ENCODE assay signal across 9 cellular contexts in genomic region chr11:130212431-130212961, GRCh38. TPM values are rescaled to one million over a fixed set of nuclear protein-coding genes. Genes with fewer than 3 reads are reported as not detected.
DNase-seq lines count a peak whose midpoint lies in the region; ATAC-seq and TF ChIP-seq lines count a peak whose summit lies in the region.
"Had no signal": no experiment of that assay in that cellular context is flagged by ENCODE, and none has a peak within 500 bp of the region (broad histone marks: within the 10 kb centered on the region; RNA-seq: fewer than 3 reads in every experiment).

No MANE protein-coding gene starts in this region.

- TF ChIP-seq CTCF in colonic mucosa (IDR thresholded peaks at IDR 0.05) (no peak), osteoblast (IDR thresholded peaks at IDR 0.05; ENCODE audit: extremely low read depth, low read depth, low read length) (no peak)

- no peaks in the 10 kb centered on the region for H3K79me2 ChIP-seq in osteoblast (ENCODE audit: insufficient read depth, low read length)

- peaks cover 4% of the 10 kb centered on the region for H3K36me3 ChIP-seq in colonic mucosa
- no peaks in the 10 kb centered on the region for H3K36me3 ChIP-seq in osteoblast (ENCODE audit: insufficient read depth, low read length)
- H3K36me3 ChIP-seq: ascending aorta had no signal

- H3K4me2 ChIP-seq in osteoblast (ENCODE audit: insufficient read depth, low read length) = no peak overlapping the region

- intact Hi-C loops in colonic mucosa (cut with DNase I) = loop anchor here (5.0 to 10.0 kb wide), 2 partner anchors 215 to 702 kb away; partner anchors contain the start of genes ADAMTS8 and SNX19

- H3K9ac ChIP-seq in colonic mucosa (ENCODE audit: low read depth in 2 of 2, low read length in 2 of 2) = no peak overlapping the region

- H3K27me3 ChIP-seq in colonic mucosa = no peaks in the 10 kb centered on the region
- peaks cover 61% of the 10 kb centered on the region for H3K27me3 ChIP-seq in osteoblast (ENCODE audit: insufficient read depth, low read length)
- H3K27me3 ChIP-seq: ascending aorta had no signal

- H3K27ac ChIP-seq in colonic mucosa = no peak overlapping the region
- no peak overlapping the region for H3K27ac ChIP-seq in osteoblast (ENCODE audit: low read depth, low read length)
- H3K27ac ChIP-seq: ascending aorta had no signal

- H3K9me3 ChIP-seq in colonic mucosa (no peaks in the 10 kb centered on the region), osteoblast (ENCODE audit: low read depth, low read length) (no peaks in the 10 kb centered on the region)
- H3K9me3 ChIP-seq: ascending aorta had no signal

- ATAC-seq in HG03354 (IDR thresholded peaks at IDR 0.05; ENCODE audit: poor library complexity, severe bottlenecking, unreplicated experiment) (peak; percentile 10), HG03196 (IDR thresholded peaks at IDR 0.05; ENCODE audit: unreplicated experiment) (no peak)

- no peak overlapping the region for H2AFZ ChIP-seq in osteoblast (ENCODE audit: low read length)

- H3K4me1 ChIP-seq in colonic mucosa (no peaks in the 10 kb centered on the region), osteoblast (ENCODE audit: insufficient read depth, low read length) (no peaks in the 10 kb centered on the region)
- H3K4me1 ChIP-seq: ascending aorta had no signal

- H4K20me1 ChIP-seq in osteoblast (ENCODE audit: insufficient read depth, low read length) = no peaks in the 10 kb centered on the region

- H3K4me3 ChIP-seq in colonic mucosa (no peak overlapping the region), osteoblast (ENCODE audit: insufficient read depth, low read length) (no peak overlapping the region)
- H3K4me3 ChIP-seq: ascending aorta had no signal

- peak; percentile 5 for DNase-seq in GM03348 (ENCODE audit: low spot score)
- DNase-seq in colonic mucosa = peak; percentile 22
- peak; percentile 14 for DNase-seq in osteoblast (ENCODE audit: insufficient read length, low spot score, missing footprints)
- no peak for DNase-seq in GOT3 (lab: John Stamatoyannopoulos, UW)
- DNase-seq in OCI-M2 (lab: John Stamatoyannopoulos, UW; ENCODE audit: unreplicated experiment) = no peak
- DNase-seq in Ammon's horn (ENCODE audit: low spot score) = no peak

RNA-seq across cellular contexts. Expression of gene ST14, which starts 52.9 kb away (rescaled TPM):
- total RNA-seq in colonic mucosa (100 to 1,000 TPM; 537 to 604 TPM), osteoblast (under 0.01 TPM in 1 of 2 replicates, not detected in the other)

Comparison
In these comparisons a context has a peak if more than half of its experiments do, and no peak if none do; other contexts are left out.
1. DNase-seq: peak in GM03348 (single experiment), colonic mucosa (single experiment) and osteoblast (single experiment); none in GOT3 (single experiment), OCI-M2 (single experiment) and Ammon's horn (single experiment).
2. RNA of gene ST14, which starts 52.9 kb away (total RNA-seq): 537 to 604 TPM in colonic mucosa; under 0.01 TPM in osteoblast; every median in the first group is over 100 times any median in the second.